Comparison of ENCODE assay signal across 9 cellular contexts in the genomic region with DNA sequence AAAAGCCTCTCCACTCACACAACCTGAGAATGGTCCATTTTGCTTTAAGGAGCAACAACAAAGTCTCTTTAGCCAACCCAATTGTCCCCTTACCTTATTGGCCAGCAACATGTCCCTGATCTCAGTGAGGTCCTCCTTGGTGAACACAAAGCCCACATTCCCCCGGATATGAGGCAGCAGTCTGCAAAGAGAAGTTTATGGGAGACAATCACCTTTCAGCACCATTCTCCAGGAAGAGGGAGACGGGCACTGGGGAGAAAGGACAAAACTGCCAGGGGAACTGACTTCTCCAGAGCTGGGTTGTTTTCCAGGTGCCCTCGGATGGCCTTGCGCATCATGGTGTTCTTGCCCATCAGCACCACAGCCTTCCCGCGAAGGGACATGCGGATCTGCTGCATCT. TPM values are rescaled to one million over a fixed set of nuclear protein-coding genes. Genes with fewer than 3 reads are reported as not detected.
DNase-seq lines count a peak whose midpoint lies in the region; ATAC-seq and TF ChIP-seq lines count a peak whose summit lies in the region.
"Had no signal": no experiment of that assay in that cellular context is flagged by ENCODE, and none has a peak within 500 bp of the region (broad histone marks: within the 10 kb centered on the region; RNA-seq: fewer than 3 reads in every experiment).

No MANE protein-coding gene starts in this region.

- WGBS in sigmoid colon, 2 donors = 49 to 73% methylated on average over 7 of the region's 7 CpGs

- H3K36me3 ChIP-seq in endocrine pancreas (ENCODE audit: control insufficient read depth, insufficient read depth, low read length) = peaks cover 7% of the 10 kb centered on the region
- H3K36me3 ChIP-seq in sigmoid colon = peaks cover 24 to 40% (median 31%) of the 10 kb centered on the region in 4 donors

- TF ChIP-seq CTCF in GM12865 (IDR thresholded peaks at IDR 0.05; ENCODE audit: insufficient read depth, low read depth, low read length, missing control alignments) = no peak
- no peak for TF ChIP-seq CTCF in sigmoid colon (IDR thresholded peaks at IDR 0.05)

- H3K27me3 ChIP-seq in endocrine pancreas (ENCODE audit: control insufficient read depth, insufficient read depth, low read length) (no peaks in the 10 kb centered on the region), sigmoid colon (no peaks in the 10 kb centered on the region)

- H3K4me3 ChIP-seq in GM12865 (ENCODE audit: low read depth, low read length) = peak overlapping the region; percentile 67
- peak overlapping the region; percentile 73 for H3K4me3 ChIP-seq in endocrine pancreas (ENCODE audit: control insufficient read depth, insufficient read depth, low read length)
- peak overlapping the region in 3 of 4 donors; percentile 6 to 98 (median 82) for H3K4me3 ChIP-seq in sigmoid colon

- intact Hi-C loops in sigmoid colon (cut with DNase I) = no loop called here

- no peak for TF ChIP-seq POLR2A in sigmoid colon (IDR thresholded peaks at IDR 0.05)

- TF ChIP-seq EP300 in sigmoid colon (IDR thresholded peaks at IDR 0.05) = no peak

- H3K27ac ChIP-seq in sigmoid colon = peak overlapping the region in 3 of 4 donors; percentile 85 to 95 (median 88)

- DNase-seq in GM12865 (ENCODE audit: low read depth) (no peak), sigmoid colon (no peak), hippocampal formation (lab: John Stamatoyannopoulos, UW) (no peak)
- DNase-seq in effector CD8-positive, alpha-beta T cell (lab: John Stamatoyannopoulos, UW) = no peak
- DNase-seq: T1000 had no signal

- ATAC-seq in GM21423 (IDR thresholded peaks at IDR 0.05; ENCODE audit: unreplicated experiment) = no peak
- no peak for ATAC-seq in HG03159 (IDR thresholded peaks at IDR 0.05; ENCODE audit: unreplicated experiment)

- H3K9ac ChIP-seq in endocrine pancreas (ENCODE audit: control insufficient read depth, insufficient read depth, low read length) = peak overlapping the region; percentile 8

- H3K4me1 ChIP-seq in endocrine pancreas (ENCODE audit: control insufficient read depth, insufficient read depth, low read length) (peaks cover 12% of the 10 kb centered on the region), sigmoid colon (peaks cover 0 to 37% (median 32%) of the 10 kb centered on the region in 4 donors)

- no peaks in the 10 kb centered on the region for H3K9me3 ChIP-seq in endocrine pancreas (ENCODE audit: control insufficient read depth, low read length)
- no peaks in the 10 kb centered on the region for H3K9me3 ChIP-seq in sigmoid colon

TF ChIP-seq in PFSK-1, 5 proteins besides CTCF, POLR2A, EP300 and RAD21:
- TF ChIP-seq SIN3A (IDR thresholded peaks at IDR 0.05; ENCODE audit: borderline replicate concordance, insufficient read depth, low read length) (no peak), POLR2AphosphoS5 (IDR thresholded peaks at IDR 0.05; ENCODE audit: low read depth, low read length) (peak; percentile 52; the same call in 1 of the 2 replicates)

RNA-seq across cellular contexts. Expression of a gene that starts 1.9 kb away (rescaled TPM):
- polyA plus RNA-seq in PFSK-1 (2012; ENCODE audit: insufficient read length, low read depth) = 6,986 TPM
- total RNA-seq in sigmoid colon = 1,000 to 10,000 TPM; 2,593 to 3,468 (median 2,960) TPM
- polyA plus RNA-seq in sigmoid colon = 1,000 to 10,000 TPM; 3,521 to 5,499 (median 3,713) TPM

RNA-seq across cellular contexts. Expression of a gene that starts 4.5 kb away (rescaled TPM):
- polyA plus RNA-seq in PFSK-1 (2012; ENCODE audit: insufficient read length, low read depth) = 67.6 TPM
- 10 to 100 TPM; 30.3 to 70.3 (median 40.4) TPM for total RNA-seq in sigmoid colon
- 10 to 100 TPM in 2 of 3 donors, 1 to 10 TPM in 1; 9.2 to 43.3 (median 18.0) TPM for polyA plus RNA-seq in sigmoid colon
